Comparison of ENCODE assay signal across 3 cellular contexts in genomic region chr12:33370318-33370717, GRCh38.
"Had no signal": no experiment of that assay in that cellular context is flagged by ENCODE, and none has a peak within 500 bp of the region (broad histone marks: within the 10 kb centered on the region; RNA-seq: fewer than 3 reads in every experiment).

No MANE protein-coding gene starts in this region.

- H3K4me3 ChIP-seq: GM12878 had no signal

- ATAC-seq: GM12878 had no signal

- DNase-seq: GDM1, GF-D8 had no signal
